ENCODE assay signal across 9 cellular contexts in the genomic region with DNA sequence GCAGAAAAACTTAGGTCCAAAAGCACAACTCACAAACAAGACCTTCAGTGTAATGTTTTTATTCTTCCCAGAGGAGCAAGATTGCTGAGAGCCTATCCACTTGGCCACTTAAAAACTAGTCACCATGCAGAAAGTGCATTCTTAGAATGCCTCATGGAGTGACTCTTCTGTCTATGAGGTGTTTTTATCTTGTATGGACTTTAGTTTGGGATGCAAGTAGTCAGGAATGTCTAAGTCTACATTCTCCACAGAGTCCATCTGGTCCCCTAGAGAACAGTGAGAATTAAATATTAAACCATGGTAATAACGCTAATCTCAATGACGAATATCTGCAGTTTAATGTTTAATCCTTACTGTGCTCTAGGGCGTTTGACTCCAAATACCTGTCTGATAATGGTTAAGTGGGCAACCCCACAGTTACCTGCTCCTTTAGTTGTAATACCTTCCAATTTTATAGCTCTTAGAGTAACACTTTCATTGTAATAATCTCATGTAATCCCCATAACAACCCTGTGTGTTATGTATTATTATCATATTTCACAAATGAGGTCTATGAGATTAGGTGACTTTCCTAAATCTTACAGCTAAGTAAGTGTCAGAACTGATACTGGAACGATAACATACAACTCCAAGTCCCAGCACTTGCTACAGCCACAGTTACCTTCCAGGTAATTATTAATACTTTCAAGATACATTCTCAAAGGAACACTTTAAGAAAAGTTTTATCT.
A peak's percentile ranks its signal among the peaks of the same experiment; 100 is the strongest.
DNase-seq lines count a peak whose midpoint lies in the region; ATAC-seq and TF ChIP-seq lines count a peak whose summit lies in the region.
"Had no signal": no experiment of that assay in that cellular context is flagged by ENCODE, and none has a peak within 500 bp of the region (broad histone marks: within the 10 kb centered on the region; RNA-seq: fewer than 3 reads in every experiment).

No MANE protein-coding gene starts in this region.

- H3K27me3 ChIP-seq in body of pancreas, result no peaks in the 10 kb centered on the region
- no peaks in the 10 kb centered on the region for H3K27me3 ChIP-seq in kidney epithelial cell (ENCODE audit: control insufficient read depth, insufficient read depth, low read length)
- no peaks in the 10 kb centered on the region for H3K27me3 ChIP-seq in upper lobe of left lung
- H3K27me3 ChIP-seq: adrenal gland, heart right ventricle had no signal

- DNase-seq in HS-27A (ENCODE audit: low read depth), result peak; percentile 71
- peak in 1 of 4 donors; percentile 59 for DNase-seq in body of pancreas
- peak; percentile 93 for DNase-seq in kidney epithelial cell (ENCODE audit: low read depth)
- DNase-seq in upper lobe of left lung, result no peak
- no peak for DNase-seq in NCI-H128 (lab: John Stamatoyannopoulos, UW; ENCODE audit: unreplicated experiment)

- no peaks in the 10 kb centered on the region for H3K9me3 ChIP-seq in body of pancreas
- H3K9me3 ChIP-seq in upper lobe of left lung, result no peaks in the 10 kb centered on the region
- H3K9me3 ChIP-seq: adrenal gland, heart right ventricle had no signal

- TF ChIP-seq POLR2A in body of pancreas (IDR thresholded peaks at IDR 0.05), result peak in 2 of 3 donors; percentile 45 to 58
- no peak for TF ChIP-seq POLR2A in upper lobe of left lung (IDR thresholded peaks at IDR 0.05)

- TF ChIP-seq CTCF in body of pancreas (IDR thresholded peaks at IDR 0.05) (peak in 1 of 7 experiments; percentile 12), kidney epithelial cell (IDR thresholded peaks at IDR 0.05; ENCODE audit: insufficient read depth, low read length, poor library complexity, severe bottlenecking) (no peak), upper lobe of left lung (IDR thresholded peaks at IDR 0.05) (no peak)

- intact Hi-C loops in body of pancreas (cut with DNase I), result no loop called here

- TF ChIP-seq EP300 in upper lobe of left lung (IDR thresholded peaks at IDR 0.05), result no peak

- H3K36me3 ChIP-seq in body of pancreas (replicated peaks in 1 of 2; ENCODE audit: insufficient read depth in 1 of 2, low read depth in 2 of 2) (no peaks in the 10 kb centered on the region), kidney epithelial cell (ENCODE audit: control insufficient read depth, insufficient read depth, low read length) (no peaks in the 10 kb centered on the region), upper lobe of left lung (no peaks in the 10 kb centered on the region)
- H3K36me3 ChIP-seq: adrenal gland, heart right ventricle had no signal

- H3K4me3 ChIP-seq in body of pancreas (no peak overlapping the region), kidney epithelial cell (ENCODE audit: low read depth, low read length) (no peak overlapping the region), upper lobe of left lung (no peak overlapping the region)
- H3K4me3 ChIP-seq: adrenal gland, heart right ventricle had no signal

- 11 to 23% methylated on average over 4 of the region's 4 CpGs for WGBS in body of pancreas, 2 donors
- 65 to 74% methylated on average over 4 of the region's 4 CpGs for WGBS in upper lobe of left lung, 2 donors

- peaks cover 73% of the 10 kb centered on the region for H3K4me1 ChIP-seq in body of pancreas
- H3K4me1 ChIP-seq in upper lobe of left lung, result peaks cover 21 to 36% (median 21%) of the 10 kb centered on the region in 4 donors

- peak; percentile 89 for ATAC-seq in body of pancreas
- ATAC-seq in upper lobe of left lung (ENCODE audit: low FRiP score in 2 of 2), result peak; percentile 66 to 77
- no peak for ATAC-seq in HG02973 (IDR thresholded peaks at IDR 0.05; ENCODE audit: unreplicated experiment)
- ATAC-seq in GM21576 (IDR thresholded peaks at IDR 0.05; ENCODE audit: unreplicated experiment), result no peak

- peak overlapping the region; percentile 66 to 90 (median 86) for H3K27ac ChIP-seq in body of pancreas
- peak overlapping the region in 2 of 4 donors; percentile 10 to 48 for H3K27ac ChIP-seq in upper lobe of left lung

Comparison
In these comparisons a context has a peak if more than half of its experiments do, and no peak if none do; other contexts are left out.
1. DNase-seq: peak in HS-27A (single experiment) and kidney epithelial cell (single experiment); none in upper lobe of left lung (0 of 2) and NCI-H128 (single experiment).
2. ATAC-seq: peak in body of pancreas (single experiment) and upper lobe of left lung (2 of 2); none in HG02973 (single experiment) and GM21576 (single experiment).
3. POLR2A ChIP-seq: peak in body of pancreas (2 of 3); none in upper lobe of left lung (0 of 4).